In genomic region chr14:34246206-34246605, GRCh38 we compare ENCODE assay signal across 1 cellular context.
TF ChIP-seq lines count a peak whose summit lies in the region.

No MANE protein-coding gene starts in this region.

TF ChIP-seq in GM23338, 12 proteins besides CTCF, POLR2A, EP300 and RAD21 (continued from another document):
- no peak for TF ChIP-seq ZNF462 (CRISPR knock-in tag; IDR thresholded peaks at IDR 0.05)
TF ChIP-seq in GM23338: peak in this region for 0.
